ENCODE assay signal across 2 cellular contexts in genomic region chr12:50952510-50952909, GRCh38.
A peak's percentile ranks its signal among the peaks of the same experiment; 100 is the strongest.
TF ChIP-seq lines count a peak whose summit lies in the region.

HIGD1C (plus strand) TSS chr12:50952544; CDS start chr12:50953999, 1,455 bp downstream.

TF ChIP-seq in GM23338, 12 proteins besides CTCF, POLR2A, EP300 and RAD21:
- no peak for TF ChIP-seq EZH2 (IDR thresholded peaks at IDR 0.05; ENCODE audit: low read depth, unreplicated experiment)
- TF ChIP-seq STAT1 (IDR thresholded peaks at IDR 0.05; ENCODE audit: unreplicated experiment) = no peak
- TF ChIP-seq, protein P1, sequence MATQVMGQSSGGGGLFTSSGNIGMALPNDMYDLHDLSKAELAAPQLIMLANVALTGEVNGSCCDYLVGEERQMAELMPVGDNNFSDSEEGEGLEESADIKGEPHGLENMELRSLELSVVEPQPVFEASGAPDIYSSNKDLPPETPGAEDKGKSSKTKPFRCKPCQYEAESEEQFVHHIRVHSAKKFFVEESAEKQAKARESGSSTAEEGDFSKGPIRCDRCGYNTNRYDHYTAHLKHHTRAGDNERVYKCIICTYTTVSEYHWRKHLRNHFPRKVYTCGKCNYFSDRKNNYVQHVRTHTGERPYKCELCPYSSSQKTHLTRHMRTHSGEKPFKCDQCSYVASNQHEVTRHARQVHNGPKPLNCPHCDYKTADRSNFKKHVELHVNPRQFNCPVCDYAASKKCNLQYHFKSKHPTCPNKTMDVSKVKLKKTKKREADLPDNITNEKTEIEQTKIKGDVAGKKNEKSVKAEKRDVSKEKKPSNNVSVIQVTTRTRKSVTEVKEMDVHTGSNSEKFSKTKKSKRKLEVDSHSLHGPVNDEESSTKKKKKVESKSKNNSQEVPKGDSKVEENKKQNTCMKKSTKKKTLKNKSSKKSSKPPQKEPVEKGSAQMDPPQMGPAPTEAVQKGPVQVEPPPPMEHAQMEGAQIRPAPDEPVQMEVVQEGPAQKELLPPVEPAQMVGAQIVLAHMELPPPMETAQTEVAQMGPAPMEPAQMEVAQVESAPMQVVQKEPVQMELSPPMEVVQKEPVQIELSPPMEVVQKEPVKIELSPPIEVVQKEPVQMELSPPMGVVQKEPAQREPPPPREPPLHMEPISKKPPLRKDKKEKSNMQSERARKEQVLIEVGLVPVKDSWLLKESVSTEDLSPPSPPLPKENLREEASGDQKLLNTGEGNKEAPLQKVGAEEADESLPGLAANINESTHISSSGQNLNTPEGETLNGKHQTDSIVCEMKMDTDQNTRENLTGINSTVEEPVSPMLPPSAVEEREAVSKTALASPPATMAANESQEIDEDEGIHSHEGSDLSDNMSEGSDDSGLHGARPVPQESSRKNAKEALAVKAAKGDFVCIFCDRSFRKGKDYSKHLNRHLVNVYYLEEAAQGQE (IDR thresholded peaks at IDR 0.05; ENCODE audit: unreplicated experiment) = no peak
- no peak for TF ChIP-seq ZNF114 (CRISPR knock-in tag; IDR thresholded peaks at IDR 0.05)
- TF ChIP-seq, protein P2, sequence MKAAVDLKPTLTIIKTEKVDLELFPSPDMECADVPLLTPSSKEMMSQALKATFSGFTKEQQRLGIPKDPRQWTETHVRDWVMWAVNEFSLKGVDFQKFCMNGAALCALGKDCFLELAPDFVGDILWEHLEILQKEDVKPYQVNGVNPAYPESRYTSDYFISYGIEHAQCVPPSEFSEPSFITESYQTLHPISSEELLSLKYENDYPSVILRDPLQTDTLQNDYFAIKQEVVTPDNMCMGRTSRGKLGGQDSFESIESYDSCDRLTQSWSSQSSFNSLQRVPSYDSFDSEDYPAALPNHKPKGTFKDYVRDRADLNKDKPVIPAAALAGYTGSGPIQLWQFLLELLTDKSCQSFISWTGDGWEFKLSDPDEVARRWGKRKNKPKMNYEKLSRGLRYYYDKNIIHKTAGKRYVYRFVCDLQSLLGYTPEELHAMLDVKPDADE (IDR thresholded peaks at IDR 0.05) = no peak
- TF ChIP-seq POLR2AphosphoS5 (IDR thresholded peaks at IDR 0.05; ENCODE audit: low read depth) = no peak
- TF ChIP-seq CREB1 (CRISPR knock-in tag; IDR thresholded peaks at IDR 0.05; ENCODE audit: low read depth) = no peak
TF ChIP-seq in GM23338: peak in this region for 0.

TF ChIP-seq in K562, 482 proteins besides CTCF, POLR2A, EP300 and RAD21:
- TF ChIP-seq, protein P3, sequence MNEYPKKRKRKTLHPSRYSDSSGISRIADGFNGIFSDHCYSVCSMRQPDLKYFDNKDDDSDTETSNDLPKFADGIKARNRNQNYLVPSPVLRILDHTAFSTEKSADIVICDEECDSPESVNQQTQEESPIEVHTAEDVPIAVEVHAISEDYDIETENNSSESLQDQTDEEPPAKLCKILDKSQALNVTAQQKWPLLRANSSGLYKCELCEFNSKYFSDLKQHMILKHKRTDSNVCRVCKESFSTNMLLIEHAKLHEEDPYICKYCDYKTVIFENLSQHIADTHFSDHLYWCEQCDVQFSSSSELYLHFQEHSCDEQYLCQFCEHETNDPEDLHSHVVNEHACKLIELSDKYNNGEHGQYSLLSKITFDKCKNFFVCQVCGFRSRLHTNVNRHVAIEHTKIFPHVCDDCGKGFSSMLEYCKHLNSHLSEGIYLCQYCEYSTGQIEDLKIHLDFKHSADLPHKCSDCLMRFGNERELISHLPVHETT (CRISPR knock-in tag; conservative IDR thresholded peaks at IDR 0.05 in 1 of 2, IDR thresholded peaks at IDR 0.05 in 1 of 2) = no peak
- 0 out of 2 replicates have a peak, but pooled peaks have one; percentile 19 for TF ChIP-seq IRF2 (CRISPR knock-in tag; IDR thresholded peaks at IDR 0.05)
- TF ChIP-seq RFX1 (IDR thresholded peaks at IDR 0.05) = no peak
- no peak for TF ChIP-seq HLTF (IDR thresholded peaks at IDR 0.05)
